In genomic region chr15:77939851-77940250, GRCh38 we compare ENCODE assay signal across 27 cellular contexts.
"Had no signal": no experiment of that assay in that cellular context is flagged by ENCODE, and none has a peak within 500 bp of the region (broad histone marks: within the 10 kb centered on the region; RNA-seq: fewer than 3 reads in every experiment).

No MANE protein-coding gene starts in this region.

- H3K4me3 Mint-ChIP-seq: dendritic cell treated with granulocyte-macrophage colony-stimulating factor and Interleukin-4, amounts not matched to agents 40 ng/mL and 50 ng/mL, for 4 days; endodermal cell; mesothelial cell of epicardium; nephron; neural progenitor cell; stimulated activated effector memory CD8-positive, alpha-beta T cell treated with anti-CD3 and anti-CD28 coated beads, Interleukin-12 subunit alpha, Interleukin-12 subunit beta, amount 100 ng/mL, for 72 hours had no signal

- H3K4me2 ChIP-seq: neural progenitor cell had no signal

- H3K9me3 Mint-ChIP-seq: dendritic cell treated with granulocyte-macrophage colony-stimulating factor and Interleukin-4, amounts not matched to agents 40 ng/mL and 50 ng/mL, for 4 days; endodermal cell; mesothelial cell of epicardium; naive B cell; nephron; neural progenitor cell; stimulated activated effector memory CD8-positive, alpha-beta T cell treated with anti-CD3 and anti-CD28 coated beads, Interleukin-12 subunit alpha, Interleukin-12 subunit beta, amount 100 ng/mL, for 72 hours had no signal

- H3K9me3 ChIP-seq: colonic mucosa, gastrocnemius medialis, left lung, mucosa of descending colon, prostate gland, right atrium auricular region, sigmoid colon, stomach, thyroid gland had no signal

- H3K27me3 Mint-ChIP-seq: dendritic cell treated with granulocyte-macrophage colony-stimulating factor and Interleukin-4, amounts not matched to agents 40 ng/mL and 50 ng/mL, for 4 days; naive B cell had no signal

- H3K27ac Mint-ChIP-seq: dendritic cell treated with granulocyte-macrophage colony-stimulating factor and Interleukin-4, amounts not matched to agents 40 ng/mL and 50 ng/mL, for 4 days; endodermal cell; mesothelial cell of epicardium; naive B cell; nephron; neural progenitor cell; stimulated activated effector memory CD8-positive, alpha-beta T cell treated with anti-CD3 and anti-CD28 coated beads, Interleukin-12 subunit alpha, Interleukin-12 subunit beta, amount 100 ng/mL, for 72 hours had no signal

- H3K9ac ChIP-seq: neural progenitor cell had no signal

- DNase-seq: colonic mucosa; effector CD8-positive, alpha-beta T cell; foreskin fibroblast; gastrocnemius medialis; head of caudate nucleus; kidney; left lung; mesenchymal stem cell; mucosa of descending colon; naive B cell; nucleus accumbens; sigmoid colon; stimulated activated CD4-positive, alpha-beta T cell treated with anti-CD3 and anti-CD28 coated beads, Interleukin-2, amount 100 ng/mL, for 24 hours; stimulated activated CD4-positive, alpha-beta T cell treated with anti-CD3 and anti-CD28 coated beads, Interleukin-4, amount 100 ng/mL, for 24 hours; stomach; thyroid gland; trophoblast cell had no signal

- H3K27ac ChIP-seq: colonic mucosa, epithelial cell of prostate, gastrocnemius medialis, left lung, neural progenitor cell, prostate gland, right atrium auricular region, sigmoid colon, stomach, thyroid gland had no signal

- H3K36me3 ChIP-seq: colonic mucosa, gastrocnemius medialis, left lung, neural progenitor cell, prostate gland, right atrium auricular region, sigmoid colon, stomach, thyroid gland had no signal

- H3K4me1 ChIP-seq: colonic mucosa, prostate gland, sigmoid colon had no signal

- ATAC-seq: esophagus mucosa; gastrocnemius medialis; left lung; mucosa of descending colon; stimulated activated effector memory CD8-positive, alpha-beta T cell treated with anti-CD3 and anti-CD28 coated beads, Interleukin-12 subunit alpha, Interleukin-12 subunit beta, amount 100 ng/mL, for 72 hours had no signal

- FAIRE-seq: kidney had no signal

- H3K36me3 Mint-ChIP-seq: mesothelial cell of epicardium; naive B cell; neural progenitor cell; stimulated activated effector memory CD8-positive, alpha-beta T cell treated with anti-CD3 and anti-CD28 coated beads, Interleukin-12 subunit alpha, Interleukin-12 subunit beta, amount 100 ng/mL, for 72 hours had no signal

- H3K4me3 ChIP-seq: colonic mucosa, gastrocnemius medialis, left lung, mucosa of descending colon, neural progenitor cell, prostate gland, right atrium auricular region, sigmoid colon, stomach, thyroid gland had no signal

- H2AFZ ChIP-seq: neural progenitor cell had no signal

- H3K27me3 ChIP-seq: colonic mucosa, gastrocnemius medialis, left lung, neural progenitor cell, right atrium auricular region, sigmoid colon, stomach, thyroid gland had no signal
